25 cellular contexts compared by ENCODE assay signal in the genomic region with DNA sequence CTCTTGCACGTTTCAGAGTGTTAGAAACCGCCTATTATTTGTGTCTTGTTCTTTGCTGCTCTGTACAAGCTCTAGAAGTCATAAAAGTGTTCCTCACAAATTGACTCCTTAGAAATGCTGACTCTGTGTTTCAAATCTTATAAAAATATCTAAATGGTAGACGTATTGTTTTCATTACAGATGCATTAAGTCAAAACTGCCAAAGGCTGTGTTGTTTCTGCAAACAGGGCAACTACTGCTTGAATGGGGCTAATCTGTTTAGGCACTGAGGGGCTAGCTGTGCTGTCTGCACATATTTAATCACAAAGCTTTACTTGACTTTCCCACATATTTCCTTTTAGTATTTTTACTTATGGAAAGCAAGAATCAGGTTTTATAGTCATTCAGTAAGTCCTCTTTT.
"Had no signal": no experiment of that assay in that cellular context is flagged by ENCODE, and none has a peak within 500 bp of the region (broad histone marks: within the 10 kb centered on the region; RNA-seq: fewer than 3 reads in every experiment).

No MANE protein-coding gene starts in this region.

- H3K27ac ChIP-seq: dorsolateral prefrontal cortex, gastroesophageal sphincter, heart left ventricle, left lung, ovary, psoas muscle, sigmoid colon, testis, tibial artery had no signal

- DNase-seq: dorsolateral prefrontal cortex; effector CD4-positive, alpha-beta T cell; foreskin fibroblast; heart left ventricle; hippocampal formation; left cardiac atrium; left lung; mesenchymal stem cell; naive thymus-derived CD4-positive, alpha-beta T cell; occipital lobe; ovary; posterior cingulate gyrus; psoas muscle; right cardiac atrium; sigmoid colon; stimulated activated CD4-positive, alpha-beta T cell treated with anti-CD3 and anti-CD28 coated beads, Interleukin-2, amount 100 ng/mL, for 24 hours; stimulated activated CD4-positive, alpha-beta T cell treated with anti-CD3 and anti-CD28 coated beads, Interleukin-4, amount 100 ng/mL, for 4 hours; stimulated activated naive CD8-positive, alpha-beta T cell treated with anti-CD3 and anti-CD28 coated beads, Interleukin-15, Interleukin-2, amounts not matched to agents 100 U/mL and 50 U/mL, for 24 hours; substantia nigra; testis; tibial artery had no signal

- H3K9me3 ChIP-seq: gastroesophageal sphincter, heart left ventricle, left lung, ovary, psoas muscle, sigmoid colon, testis, tibial artery had no signal

- H3K4me3 ChIP-seq: dorsolateral prefrontal cortex, gastroesophageal sphincter, heart left ventricle, left lung, ovary, psoas muscle, sigmoid colon, testis, tibial artery had no signal

- H3K27me3 ChIP-seq: dorsolateral prefrontal cortex, gastroesophageal sphincter, heart left ventricle, left lung, ovary, sigmoid colon, testis, tibial artery had no signal

- FAIRE-seq: colon, urothelium cell line had no signal

- H3K36me3 ChIP-seq: gastroesophageal sphincter, heart left ventricle, left lung, ovary, sigmoid colon, tibial artery had no signal

- H3K4me1 ChIP-seq: gastroesophageal sphincter, heart left ventricle, left lung, psoas muscle, testis, tibial artery had no signal

- ATAC-seq: gastroesophageal sphincter; heart left ventricle; left cardiac atrium; naive thymus-derived CD4-positive, alpha-beta T cell; psoas muscle; right cardiac atrium; stimulated activated memory B cell treated with anti-CD40 and anti-IgM and Interleukin-4, amounts not matched to agents 10 μg/mL and 1 μg/mL and 100 μg/mL, for 72 hours; stimulated activated naive CD8-positive, alpha-beta T cell treated with anti-CD3 and anti-CD28 coated beads, Interleukin-15, Interleukin-2, amounts not matched to agents 100 U/mL and 50 U/mL, for 24 hours had no signal
